In the genomic region with DNA sequence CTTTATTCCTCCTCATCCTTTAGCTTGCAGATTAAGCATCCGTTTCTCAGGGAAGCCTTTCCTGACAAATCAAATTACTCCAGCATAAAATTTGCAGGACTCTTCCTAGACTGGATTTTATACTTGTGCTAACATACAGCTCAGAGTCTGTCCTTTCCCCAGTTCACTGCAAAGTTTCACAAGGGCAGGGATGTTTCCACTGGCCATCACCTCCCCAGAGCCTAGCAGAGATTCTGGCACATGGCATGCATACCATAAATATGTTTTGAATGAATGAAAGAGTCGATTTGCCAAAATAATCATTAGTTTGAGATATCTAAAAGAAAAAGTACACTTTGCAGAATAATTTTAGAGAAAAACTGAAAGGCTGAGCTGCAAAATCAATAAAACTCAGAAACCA, we compare ENCODE assay signal across 18 cellular contexts. TPM values are rescaled to one million over a fixed set of nuclear protein-coding genes. Genes with fewer than 3 reads are reported as not detected.
DNase-seq lines count a peak whose midpoint lies in the region; ATAC-seq and TF ChIP-seq lines count a peak whose summit lies in the region.
"Had no signal": no experiment of that assay in that cellular context is flagged by ENCODE, and none has a peak within 500 bp of the region (broad histone marks: within the 10 kb centered on the region; RNA-seq: fewer than 3 reads in every experiment).

No MANE protein-coding gene starts in this region.

- ATAC-seq in HG03354 (IDR thresholded peaks at IDR 0.05; ENCODE audit: poor library complexity, severe bottlenecking, unreplicated experiment), result no peak
- ATAC-seq: Panc1 had no signal

- peaks cover 30% of the 10 kb centered on the region for H3K36me3 ChIP-seq in osteoblast (ENCODE audit: insufficient read depth, low read length)

- H3K4me3 ChIP-seq in cardiac fibroblast (replicated peaks in 1 of 2; ENCODE audit: low read depth in 2 of 2, low read length in 2 of 2), result no peak overlapping the region
- H3K4me3 ChIP-seq in osteoblast (ENCODE audit: insufficient read depth, low read length), result no peak overlapping the region

- peak; percentile 24 for DNase-seq in EH (ENCODE audit: low read depth)
- DNase-seq in cardiac fibroblast (ENCODE audit: low read depth in 2 of 2), result peak; percentile 26 to 67
- peak; percentile 39 for DNase-seq in fibroblast of peridontal ligament (ENCODE audit: extremely low read depth)
- DNase-seq in osteoblast (ENCODE audit: insufficient read length, low spot score, missing footprints), result peak; percentile 14
- no peak for DNase-seq in GM10266 (ENCODE audit: extremely low spot score)
- DNase-seq in NCI-H1092 treated with DMSO at 0.1 percent for 48 hours (lab: John Stamatoyannopoulos, UW), result no peak
- DNase-seq in NCI-H1417 (lab: John Stamatoyannopoulos, UW), result no peak
- DNase-seq: C1 segment of cervical spinal cord, DND-41, GDM1, GOT3, NCI-H1092, NCI-H1694, NCI-H2107, NCI-H2227 treated with DMSO at 0.1 percent for 48 hours, NCI-H524 had no signal

- no peaks in the 10 kb centered on the region for H3K27me3 ChIP-seq in osteoblast (ENCODE audit: insufficient read depth, low read length)

- H4K20me1 ChIP-seq in osteoblast (ENCODE audit: insufficient read depth, low read length), result no peaks in the 10 kb centered on the region

- no peak overlapping the region for H3K27ac ChIP-seq in osteoblast (ENCODE audit: low read depth, low read length)

- no peaks in the 10 kb centered on the region for H3K9me3 ChIP-seq in osteoblast (ENCODE audit: low read depth, low read length)

- H3K79me2 ChIP-seq in osteoblast (ENCODE audit: insufficient read depth, low read length), result peaks cover 61% of the 10 kb centered on the region

- peaks cover 23% of the 10 kb centered on the region for H3K4me1 ChIP-seq in osteoblast (ENCODE audit: insufficient read depth, low read length)

- H3K4me2 ChIP-seq in osteoblast (ENCODE audit: insufficient read depth, low read length), result peak overlapping the region; percentile 30

- TF ChIP-seq CTCF in cardiac fibroblast (IDR thresholded peaks at IDR 0.05; ENCODE audit: low read depth, low read length), result no peak
- TF ChIP-seq CTCF in osteoblast (IDR thresholded peaks at IDR 0.05; ENCODE audit: extremely low read depth, low read depth, low read length), result no peak
- no peak for TF ChIP-seq CTCF in GM10266 (IDR thresholded peaks at IDR 0.05; ENCODE audit: control insufficient read depth, insufficient read depth, low read depth, missing control alignments)

- H2AFZ ChIP-seq in osteoblast (ENCODE audit: low read length), result no peak overlapping the region

RNA-seq across cellular contexts. Expression of gene MSANTD4, which starts 10.6 kb away (rescaled TPM):
- 34.4 and 35.4 TPM in 2 replicates for total RNA-seq in osteoblast

Comparison
In these comparisons a context has a peak if more than half of its experiments do, and no peak if none do; other contexts are left out.
1. DNase-seq: peak in EH (single experiment), cardiac fibroblast (2 of 2), fibroblast of peridontal ligament (single experiment) and osteoblast (single experiment); none in GM10266 (single experiment), NCI-H1092 treated with DMSO at 0.1 percent for 48 hours (single experiment) and NCI-H1417 (0 of 3).